Comparison of ENCODE assay signal across 7 cellular contexts in genomic region chr10:132163278-132163765, GRCh38. TPM values are rescaled to one million over a fixed set of nuclear protein-coding genes. Genes with fewer than 3 reads are reported as not detected.
DNase-seq lines count a peak whose midpoint lies in the region; ATAC-seq and TF ChIP-seq lines count a peak whose summit lies in the region.

No MANE protein-coding gene starts in this region.

- H3K27me3 Mint-ChIP-seq in activated T-cell treated with anti-CD3 and anti-CD28 coated beads, Interleukin-2, amount 50 U/mL, for 72 hours (ENCODE audit: low read depth): no peaks in the 10 kb centered on the region
- peaks cover 45% of the 10 kb centered on the region for H3K27me3 Mint-ChIP-seq in mesothelial cell of epicardium (ENCODE audit: low read depth)

- H3K9me3 ChIP-seq in GM23248 (ENCODE audit: low read depth) (no peaks in the 10 kb centered on the region), tibial nerve (no peaks in the 10 kb centered on the region)

- no peaks in the 10 kb centered on the region for H3K9me3 Mint-ChIP-seq in activated T-cell treated with anti-CD3 and anti-CD28 coated beads, Interleukin-2, amount 50 U/mL, for 72 hours
- H3K9me3 Mint-ChIP-seq in mesothelial cell of epicardium: no peaks in the 10 kb centered on the region

- H3K9ac ChIP-seq in GM23248: no peak overlapping the region

- peak; percentile 57 to 70 for ATAC-seq in activated T-cell treated with anti-CD3 and anti-CD28 coated beads, Interleukin-2, amount 50 U/mL, for 72 hours (replicated peaks in 1 of 2)
- no peak for ATAC-seq in HG02763 (IDR thresholded peaks at IDR 0.05; ENCODE audit: unreplicated experiment)

- H3F3A ChIP-seq in GM23248 (ENCODE audit: insufficient read depth): no peaks in the 10 kb centered on the region

- TF ChIP-seq CTCF in mesothelial cell of epicardium (IDR thresholded peaks at IDR 0.05; ENCODE audit: unreplicated experiment): peak; percentile 53
- no peak for TF ChIP-seq CTCF in tibial nerve (IDR thresholded peaks at IDR 0.05)

- WGBS in GM23248 (ENCODE audit: low coverage in 1 of 2, low lambda C conversion rate in 2 of 2, missing lambda C conversion rate in 2 of 2), 2 experiments: 25 to 62% methylated on average over 7 to 16 of the region's 16 CpGs
- 45% methylated on average over 8 to 16 of the region's 16 CpGs for WGBS in tibial nerve, 2 donors

- H3K79me2 ChIP-seq in GM23248 (ENCODE audit: insufficient read depth): no peaks in the 10 kb centered on the region

- no peaks in the 10 kb centered on the region for H3K9me2 ChIP-seq in GM23248 (ENCODE audit: insufficient read depth)

- H3K4me3 ChIP-seq in GM23248: no peak overlapping the region
- no peak overlapping the region for H3K4me3 ChIP-seq in tibial nerve

- H3K27ac ChIP-seq in GM23248 (no peak overlapping the region), tibial nerve (no peak overlapping the region)

- in situ Hi-C loops in GM23248 (cut with MboI): no loop called here

- peak overlapping the region; percentile 39 for H3K27ac Mint-ChIP-seq in activated T-cell treated with anti-CD3 and anti-CD28 coated beads, Interleukin-2, amount 50 U/mL, for 72 hours
- H3K27ac Mint-ChIP-seq in mesothelial cell of epicardium: no peak overlapping the region

- DNase-seq in EH (ENCODE audit: low read depth): peak; percentile 31
- peak; percentile 51 for DNase-seq in GM23248
- DNase-seq in NCI-H146 (lab: John Stamatoyannopoulos, UW): peak; percentile 96
- DNase-seq in activated T-cell treated with anti-CD3 and anti-CD28 coated beads, Interleukin-2, amount 50 U/mL, for 72 hours: peak; percentile 75 to 88
- no peak for DNase-seq in mesothelial cell of epicardium (ENCODE audit: low spot score in 2 of 2, unreplicated experiment in 2 of 2)
- DNase-seq in tibial nerve (ENCODE audit: low spot score in 2 of 2): no peak

- H3K4me2 ChIP-seq in GM23248 (ENCODE audit: unreplicated experiment): no peak overlapping the region

- TF ChIP-seq POLR2A in tibial nerve (IDR thresholded peaks at IDR 0.05): no peak

- no peaks in the 10 kb centered on the region for H3K27me3 ChIP-seq in GM23248 (replicated peaks; ENCODE audit: insufficient read depth)
- peaks cover 0 to 28% of the 10 kb centered on the region in 2 donors for H3K27me3 ChIP-seq in tibial nerve

- no peaks in the 10 kb centered on the region for H3K36me3 ChIP-seq in GM23248 (ENCODE audit: low read depth)
- H3K36me3 ChIP-seq in tibial nerve: peaks cover 0 to 4% (median 0%) of the 10 kb centered on the region in 3 donors

- no peak overlapping the region for H3K4me3 Mint-ChIP-seq in activated T-cell treated with anti-CD3 and anti-CD28 coated beads, Interleukin-2, amount 50 U/mL, for 72 hours
- H3K4me3 Mint-ChIP-seq in mesothelial cell of epicardium: no peak overlapping the region

- no peak overlapping the region for H2AFZ ChIP-seq in GM23248

- no peak for TF ChIP-seq EP300 in tibial nerve (IDR thresholded peaks at IDR 0.05)

- H4K20me1 ChIP-seq in GM23248 (ENCODE audit: insufficient read depth): no peaks in the 10 kb centered on the region

- H3K4me1 ChIP-seq in GM23248 (ENCODE audit: insufficient read depth): no peaks in the 10 kb centered on the region
- peaks cover 0 to 15% (median 2%) of the 10 kb centered on the region in 4 donors for H3K4me1 ChIP-seq in tibial nerve

- H3K4me1 Mint-ChIP-seq in activated T-cell treated with anti-CD3 and anti-CD28 coated beads, Interleukin-2, amount 50 U/mL, for 72 hours (ENCODE audit: low read depth): peaks cover 38% of the 10 kb centered on the region
- no peaks in the 10 kb centered on the region for H3K4me1 Mint-ChIP-seq in mesothelial cell of epicardium

- no peaks in the 10 kb centered on the region for H3K36me3 Mint-ChIP-seq in activated T-cell treated with anti-CD3 and anti-CD28 coated beads, Interleukin-2, amount 50 U/mL, for 72 hours (ENCODE audit: insufficient read depth in 2 of 2)
- no peaks in the 10 kb centered on the region for H3K36me3 Mint-ChIP-seq in mesothelial cell of epicardium

RNA-seq across cellular contexts. Expression of gene DPYSL4, which starts 23.4 kb away (rescaled TPM):
- total RNA-seq in GM23248 (2014; rRNA removed; shearing (Covaris generic)): 1.8 and 2.1 TPM in 2 replicates
- polyA plus RNA-seq in GM23248 (2016; fragmentation: Nextera tagmentation; extraction: Ambion mirVana): 2.1 and 2.5 TPM in 2 replicates
- total RNA-seq in activated T-cell treated with anti-CD3 and anti-CD28 coated beads, Interleukin-2, amount 50 U/mL, for 72 hours: 1 to 10 TPM; 4.8 to 9.9 TPM
- total RNA-seq in mesothelial cell of epicardium: 13.1 to 18.6 TPM (median 14.4 TPM) in 3 replicates
- total RNA-seq in tibial nerve: 1 to 10 TPM in 2 of 4 donors, under 1 TPM in 2; 0.21 to 3.1 (median 1.4) TPM

Comparison
In these comparisons a context has a peak if more than half of its experiments do, and no peak if none do; other contexts are left out.
1. DNase-seq: peak in EH (single experiment), GM23248 (single experiment), NCI-H146 (single experiment) and activated T-cell treated with anti-CD3 and anti-CD28 coated beads, Interleukin-2, amount 50 U/mL, for 72 hours (2 of 2); none in mesothelial cell of epicardium (0 of 2) and tibial nerve (0 of 2).